25 cellular contexts compared by ENCODE assay signal in genomic region chr11:70532728-70533127, GRCh38.
A peak's percentile ranks its signal among the peaks of the same experiment; 100 is the strongest.
DNase-seq lines count a peak whose midpoint lies in the region; ATAC-seq, FAIRE-seq and TF ChIP-seq lines count a peak whose summit lies in the region.
"Had no signal": no experiment of that assay in that cellular context is flagged by ENCODE, and none has a peak within 500 bp of the region (broad histone marks: within the 10 kb centered on the region; RNA-seq: fewer than 3 reads in every experiment).

No MANE protein-coding gene starts in this region.

- H2AK5ac ChIP-seq in H9 (ENCODE audit: insufficient read length, low read length), result no peak overlapping the region

- H2BK15ac ChIP-seq in H9 (ENCODE audit: low read depth, low read length), result no peak overlapping the region

- H4K8ac ChIP-seq in H9 (replicated peaks; ENCODE audit: insufficient read length, low read depth, low read length), result no peak overlapping the region

- H3K27me3 ChIP-seq in H9 (ENCODE audit: insufficient read depth, low read length), result no peaks in the 10 kb centered on the region
- H3K27me3 ChIP-seq in RWPE2 (ENCODE audit: insufficient read depth, poor library complexity, severe bottlenecking), result no peaks in the 10 kb centered on the region
- H3K27me3 ChIP-seq: brain microvascular endothelial cell, sigmoid colon, testis had no signal

- no peaks in the 10 kb centered on the region for H3K27me3 Mint-ChIP-seq in H9 (ENCODE audit: low read depth)

- H2BK5ac ChIP-seq in H9 (ENCODE audit: insufficient read length, low read length), result no peak overlapping the region

- DNase-seq in H9 (no peak), RWPE2 (ENCODE audit: low spot score) (peak; percentile 23), glomerular visceral epithelial cell (ENCODE audit: extremely low spot score) (peak; percentile 53), pons (ENCODE audit: low spot score) (peak; percentile 24), GM19239 (ENCODE audit: insufficient read length, low spot score) (no peak), NCI-H2029 (lab: John Stamatoyannopoulos, UW) (no peak)
- no peak for DNase-seq in activated T-cell treated with anti-CD3 and anti-CD28 coated beads, Interleukin-2, amount 50 U/mL, for 1 hour
- DNase-seq: activated CD4-positive, alpha-beta T cell treated with anti-CD3 and anti-CD28 coated beads for 36 hours; activated CD8-positive, alpha-beta T cell treated with anti-CD3 and anti-CD28 coated beads, Interleukin-2, amount 10 ng/mL, durations not matched to agents 7 days and 5 days; activated effector memory CD4-positive, alpha-beta T cell treated with anti-CD3 and anti-CD28 coated beads, Interleukin-2, amount 50 U/mL, for 16 hours; brain microvascular endothelial cell; CD4-positive, alpha-beta T cell; NCI-H1105 treated with DMSO at 0.1 percent for 48 hours; NCI-H2081; NCI-H2227 treated with DMSO at 0.1 percent for 48 hours; sigmoid colon; stimulated activated CD4-positive, alpha-beta T cell treated with anti-CD3 and anti-CD28 coated beads, Interleukin-15, amount 100 ng/mL, for 24 hours; stimulated activated naive CD4-positive, alpha-beta T cell treated with Interleukin-2 at 50 U/mL for 16 hours; testis had no signal

- no peaks in the 10 kb centered on the region for H3K79me1 ChIP-seq in H9 (ENCODE audit: insufficient read depth, low read depth, low read length, poor library complexity, severe bottlenecking)

- no peak overlapping the region for H2BK20ac ChIP-seq in H9 (ENCODE audit: low read depth, low read length, poor library complexity, severe bottlenecking)

- no peak for FAIRE-seq in GM19239 (lab: Jason Lieb, UNC)
- FAIRE-seq: D721Med, GM18507, TTC549 had no signal

- TF ChIP-seq CTCF in H9 (conservative IDR thresholded peaks at IDR 0.05) (no peak), RWPE2 (IDR thresholded peaks at IDR 0.05; ENCODE audit: poor library complexity, severe bottlenecking) (no peak)

- H3K9me3 ChIP-seq in H9 (ENCODE audit: control insufficient read depth, low read depth, low read length), result no peaks in the 10 kb centered on the region
- H3K9me3 ChIP-seq in RWPE2 (ENCODE audit: severe bottlenecking), result no peaks in the 10 kb centered on the region
- H3K9me3 ChIP-seq: prostate gland, sigmoid colon, testis had no signal

- no peak overlapping the region for H3K4me3 ChIP-seq in RWPE2 (ENCODE audit: severe bottlenecking)
- H3K4me3 ChIP-seq: lung, prostate gland, sigmoid colon, testis had no signal

- peaks cover 14 to 18% of the 10 kb centered on the region in 2 experiments for H3K4me1 Mint-ChIP-seq in H9
- H3K4me1 Mint-ChIP-seq: activated CD4-positive, alpha-beta T cell treated with anti-CD3 and anti-CD28 coated beads for 36 hours had no signal

- no peak overlapping the region for H4K5ac ChIP-seq in H9 (ENCODE audit: insufficient read length, low read depth, low read length)

- H3K27ac ChIP-seq in H9 (ENCODE audit: insufficient read length, low read depth, low read length) (no peak overlapping the region), RWPE2 (ENCODE audit: poor library complexity, severe bottlenecking) (no peak overlapping the region)
- H3K27ac ChIP-seq: brain microvascular endothelial cell, prostate gland, sigmoid colon, testis had no signal

- H3K23ac ChIP-seq in H9 (ENCODE audit: insufficient read length, low read depth, low read length), result no peak overlapping the region

- H4K91ac ChIP-seq in H9 (ENCODE audit: insufficient read length, low read depth, low read length), result no peak overlapping the region

- ATAC-seq in RWPE2 (ENCODE audit: low read depth), result peak; percentile 25; the same call in 1 of the 3 replicates
- ATAC-seq: activated CD4-positive, alpha-beta T cell treated with anti-CD3 and anti-CD28 coated beads for 36 hours; activated CD8-positive, alpha-beta T cell treated with anti-CD3 and anti-CD28 coated beads, Interleukin-2, amount 10 ng/mL, durations not matched to agents 7 days and 5 days had no signal

- H2BK120ac ChIP-seq in H9 (ENCODE audit: low read depth, low read length, poor library complexity, severe bottlenecking), result no peak overlapping the region

- H3K9ac ChIP-seq in H9 (ENCODE audit: extremely low read depth, insufficient read length, low read length), result no peak overlapping the region

- H3K36me3 Mint-ChIP-seq in H9 (ENCODE audit: insufficient read depth in 1 of 3, low read depth in 3 of 3), result peaks cover 0 to 6% (median 4%) of the 10 kb centered on the region in 3 experiments; a peak in 4 of 7 replicates

- no peak overlapping the region for H3K4me2 ChIP-seq in H9 (ENCODE audit: insufficient read depth, insufficient read length, low read length)

- no peak overlapping the region for H3K56ac ChIP-seq in H9 (ENCODE audit: insufficient read length, low read depth, low read length)

- H3K79me2 ChIP-seq in H9 (ENCODE audit: insufficient read depth, low read length), result no peaks in the 10 kb centered on the region

- H3K4me1 ChIP-seq in H9 (ENCODE audit: insufficient read depth, low read length) (peaks cover 11% of the 10 kb centered on the region; the same call in 1 of the 2 replicates), RWPE2 (ENCODE audit: insufficient read depth, poor library complexity, severe bottlenecking) (no peaks in the 10 kb centered on the region)
- H3K4me1 ChIP-seq: prostate gland, sigmoid colon, testis had no signal

- no peak overlapping the region for H3K14ac ChIP-seq in H9 (ENCODE audit: insufficient read depth, low read length)

- no peaks in the 10 kb centered on the region for H4K20me1 ChIP-seq in H9 (ENCODE audit: control insufficient read depth, insufficient read depth, insufficient read length)

- WGBS in H9 (ENCODE audit: extremely low coverage, insufficient read length, low lambda C conversion rate), result no CpG with 5 or more reads among the region's 15 CpGs

- no peaks in the 10 kb centered on the region for H3K36me3 ChIP-seq in RWPE2 (ENCODE audit: low read depth)
- H3K36me3 ChIP-seq: brain microvascular endothelial cell, prostate gland, sigmoid colon had no signal

- no peak overlapping the region for H2BK12ac ChIP-seq in H9 (ENCODE audit: insufficient read length, low read depth, low read length)

- no peak overlapping the region for H3K4ac ChIP-seq in H9 (ENCODE audit: low read depth, low read length)

- no peaks in the 10 kb centered on the region for H3K23me2 ChIP-seq in H9 (ENCODE audit: insufficient read length, low read depth, low read length, poor library complexity, severe bottlenecking)

- no peak overlapping the region for H3T11ph ChIP-seq in H9 (ENCODE audit: low read length)

- H2AFZ ChIP-seq in H9 (ENCODE audit: low read length), result no peak overlapping the region

- H3K9me3 Mint-ChIP-seq in H9, result peaks cover 3% of the 10 kb centered on the region in 2 experiments; a peak in 4 of 5 replicates
- H3K9me3 Mint-ChIP-seq: CD4-positive, alpha-beta T cell had no signal

- H3K18ac ChIP-seq in H9 (ENCODE audit: insufficient read length, low read depth, low read length), result no peak overlapping the region

- H3K4me3 Mint-ChIP-seq in H9, result no peak overlapping the region; a peak in 1 of 5 replicates
- H3K4me3 Mint-ChIP-seq: activated CD4-positive, alpha-beta T cell treated with anti-CD3 and anti-CD28 coated beads for 36 hours; activated CD8-positive, alpha-beta T cell treated with anti-CD3 and anti-CD28 coated beads, Interleukin-2, amount 10 ng/mL, durations not matched to agents 7 days and 5 days; CD4-positive, alpha-beta T cell; T-helper 1 cell treated with Interleukin-12 subunit alpha and Interleukin-12 subunit beta and Interleukin-4 antibody, amounts not matched to agents 30 μg/mL and 1 μg/mL, for 36 hours had no signal

- H3K27ac Mint-ChIP-seq in H9, result peak overlapping the region in 2 of 3 experiments; percentile 85 to 91; a peak in 6 of 7 replicates
- H3K27ac Mint-ChIP-seq: activated CD4-positive, alpha-beta T cell treated with anti-CD3 and anti-CD28 coated beads for 36 hours; activated CD8-positive, alpha-beta T cell treated with anti-CD3 and anti-CD28 coated beads, Interleukin-2, amount 10 ng/mL, durations not matched to agents 7 days and 5 days; CD4-positive, alpha-beta T cell; T-helper 1 cell treated with Interleukin-12 subunit alpha and Interleukin-12 subunit beta and Interleukin-4 antibody, amounts not matched to agents 30 μg/mL and 1 μg/mL, for 36 hours had no signal

Comparison
In these comparisons a context has a peak if more than half of its experiments do, and no peak if none do; other contexts are left out.
1. DNase-seq: peak in RWPE2 (single experiment), glomerular visceral epithelial cell (single experiment) and pons (single experiment); none in H9 (single experiment), GM19239 (single experiment), activated T-cell treated with anti-CD3 and anti-CD28 coated beads, Interleukin-2, amount 50 U/mL, for 1 hour (single experiment) and NCI-H2029 (single experiment).